In the genomic region with DNA sequence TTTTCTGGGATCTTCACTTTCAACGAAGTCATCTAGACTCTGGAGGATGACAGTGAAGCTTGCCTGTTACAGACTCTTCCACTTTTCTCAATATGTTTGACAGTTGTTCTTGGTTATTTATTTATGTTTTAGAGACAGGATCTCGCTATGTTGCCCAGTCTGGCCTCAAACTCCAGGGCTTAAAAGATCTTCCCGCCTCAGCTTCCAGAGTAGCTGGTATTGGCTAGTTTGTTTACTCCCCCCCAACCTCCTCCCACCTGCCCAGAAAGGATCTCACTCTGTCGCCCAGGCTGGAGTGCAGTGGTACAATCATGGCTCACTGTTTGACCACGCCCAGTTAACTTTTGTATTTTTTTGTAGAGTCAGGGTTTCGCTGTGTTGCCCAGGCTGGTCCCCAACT, we compare ENCODE assay signal across 1 cellular context.
TF ChIP-seq lines count a peak whose summit lies in the region.

No MANE protein-coding gene starts in this region.

TF ChIP-seq in A549, 52 proteins besides CTCF, POLR2A, EP300 and RAD21 (continued from another document):
- TF ChIP-seq HOXB5 (CRISPR knock-in tag; IDR thresholded peaks at IDR 0.05) = no peak
- TF ChIP-seq PHF8 (IDR thresholded peaks at IDR 0.05; ENCODE audit: borderline replicate concordance, low read depth) = no peak
- TF ChIP-seq CHD4 (IDR thresholded peaks at IDR 0.05; ENCODE audit: borderline replicate concordance) = no peak
- no peak for TF ChIP-seq MYC (IDR thresholded peaks at IDR 0.05; ENCODE audit: borderline replicate concordance, low read length)
- no peak for TF ChIP-seq RARB (CRISPR knock-in tag; IDR thresholded peaks at IDR 0.05)
- TF ChIP-seq NR3C1 (IDR thresholded peaks at IDR 0.05) = no peak
- TF ChIP-seq MAZ (IDR thresholded peaks at IDR 0.05; ENCODE audit: borderline replicate concordance, low read depth, low read length) = no peak
- no peak for TF ChIP-seq NFE2L2 (conservative IDR thresholded peaks at IDR 0.05; ENCODE audit: low read length)
